1 cellular context compared by ENCODE assay signal in the genomic region with DNA sequence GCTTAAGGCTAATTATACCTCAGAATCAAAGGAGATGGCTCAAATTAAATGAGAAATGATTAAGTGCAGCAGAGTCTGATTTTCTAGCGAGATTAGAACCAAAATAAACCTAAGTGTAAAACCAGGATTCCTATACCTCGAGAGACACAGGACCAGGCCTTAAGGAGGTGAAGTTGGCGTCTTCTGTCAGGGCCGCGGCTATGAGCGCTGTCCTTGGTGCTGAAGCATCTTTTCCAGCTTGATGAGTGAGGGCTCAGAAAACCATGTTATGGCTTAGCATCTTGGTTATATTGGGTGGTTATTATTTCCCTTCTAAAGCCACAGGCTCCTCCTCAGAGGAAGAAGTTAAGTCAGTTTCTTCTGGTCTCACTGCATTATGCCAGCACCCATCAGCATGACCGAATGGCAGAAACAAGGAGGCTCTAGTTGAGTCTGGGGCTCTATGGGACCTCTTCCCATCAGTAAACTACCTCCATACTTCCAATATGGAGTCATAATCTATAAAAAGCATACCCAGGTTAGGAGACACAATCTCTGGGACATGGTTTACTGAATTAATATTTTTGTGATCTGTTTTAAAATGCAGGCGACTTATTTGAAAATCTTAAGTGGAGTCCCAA.
TF ChIP-seq lines count a peak whose summit lies in the region.

No MANE protein-coding gene starts in this region.

TF ChIP-seq in WTC11, 78 proteins besides CTCF, POLR2A, EP300 and RAD21 (continued from another document):
- TF ChIP-seq, protein P1, sequence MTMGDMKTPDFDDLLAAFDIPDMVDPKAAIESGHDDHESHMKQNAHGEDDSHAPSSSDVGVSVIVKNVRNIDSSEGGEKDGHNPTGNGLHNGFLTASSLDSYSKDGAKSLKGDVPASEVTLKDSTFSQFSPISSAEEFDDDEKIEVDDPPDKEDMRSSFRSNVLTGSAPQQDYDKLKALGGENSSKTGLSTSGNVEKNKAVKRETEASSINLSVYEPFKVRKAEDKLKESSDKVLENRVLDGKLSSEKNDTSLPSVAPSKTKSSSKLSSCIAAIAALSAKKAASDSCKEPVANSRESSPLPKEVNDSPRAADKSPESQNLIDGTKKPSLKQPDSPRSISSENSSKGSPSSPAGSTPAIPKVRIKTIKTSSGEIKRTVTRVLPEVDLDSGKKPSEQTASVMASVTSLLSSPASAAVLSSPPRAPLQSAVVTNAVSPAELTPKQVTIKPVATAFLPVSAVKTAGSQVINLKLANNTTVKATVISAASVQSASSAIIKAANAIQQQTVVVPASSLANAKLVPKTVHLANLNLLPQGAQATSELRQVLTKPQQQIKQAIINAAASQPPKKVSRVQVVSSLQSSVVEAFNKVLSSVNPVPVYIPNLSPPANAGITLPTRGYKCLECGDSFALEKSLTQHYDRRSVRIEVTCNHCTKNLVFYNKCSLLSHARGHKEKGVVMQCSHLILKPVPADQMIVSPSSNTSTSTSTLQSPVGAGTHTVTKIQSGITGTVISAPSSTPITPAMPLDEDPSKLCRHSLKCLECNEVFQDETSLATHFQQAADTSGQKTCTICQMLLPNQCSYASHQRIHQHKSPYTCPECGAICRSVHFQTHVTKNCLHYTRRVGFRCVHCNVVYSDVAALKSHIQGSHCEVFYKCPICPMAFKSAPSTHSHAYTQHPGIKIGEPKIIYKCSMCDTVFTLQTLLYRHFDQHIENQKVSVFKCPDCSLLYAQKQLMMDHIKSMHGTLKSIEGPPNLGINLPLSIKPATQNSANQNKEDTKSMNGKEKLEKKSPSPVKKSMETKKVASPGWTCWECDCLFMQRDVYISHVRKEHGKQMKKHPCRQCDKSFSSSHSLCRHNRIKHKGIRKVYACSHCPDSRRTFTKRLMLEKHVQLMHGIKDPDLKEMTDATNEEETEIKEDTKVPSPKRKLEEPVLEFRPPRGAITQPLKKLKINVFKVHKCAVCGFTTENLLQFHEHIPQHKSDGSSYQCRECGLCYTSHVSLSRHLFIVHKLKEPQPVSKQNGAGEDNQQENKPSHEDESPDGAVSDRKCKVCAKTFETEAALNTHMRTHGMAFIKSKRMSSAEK (CRISPR knock-in tag; IDR thresholded peaks at IDR 0.05; ENCODE audit: borderline replicate concordance): no peak
